18 cellular contexts compared by ENCODE assay signal in the genomic region with DNA sequence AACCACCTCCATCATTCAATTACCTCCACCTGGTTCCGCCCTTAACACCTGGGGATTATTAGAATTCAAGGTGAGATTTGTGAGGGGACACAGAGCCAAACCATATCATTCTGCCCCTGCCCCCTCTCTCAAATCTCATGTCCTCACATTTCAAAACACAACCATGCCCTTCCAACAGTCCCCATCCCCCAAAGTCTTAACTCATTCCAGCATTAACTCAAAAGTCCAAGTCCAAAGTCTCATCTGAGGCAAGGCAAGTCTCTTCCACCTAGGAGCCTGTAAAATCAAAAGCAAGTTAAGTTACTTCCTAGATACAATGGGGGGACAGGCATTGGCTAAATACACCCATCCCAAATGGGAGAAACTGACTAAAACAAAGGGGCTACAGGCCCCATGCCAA. TPM values are rescaled to one million over a fixed set of nuclear protein-coding genes. Genes with fewer than 3 reads are reported as not detected.
DNase-seq lines count a peak whose midpoint lies in the region; ATAC-seq and TF ChIP-seq lines count a peak whose summit lies in the region.
"Had no signal": no experiment of that assay in that cellular context is flagged by ENCODE, and none has a peak within 500 bp of the region (broad histone marks: within the 10 kb centered on the region; RNA-seq: fewer than 3 reads in every experiment).

No MANE protein-coding gene starts in this region.

- POLR2A ChIA-PET in activated CD4-positive, alpha-beta T cell treated with anti-CD3 and anti-CD28 coated beads for 36 hours (lab: Charles Lee): interaction anchor here (1.0 kb wide), 1 partner anchor 19 kb away, joined by 8 read pairs; the partner anchor contains the start of gene PSIP1
- POLR2A ChIA-PET in CD8-positive, alpha-beta T cell (lab: Charles Lee): no interaction called here
- POLR2A ChIA-PET in activated naive CD8-positive, alpha-beta T cell treated with anti-CD3 and anti-CD28 coated beads, Interleukin-2, amount 10 ng/mL, durations not matched to agents 7 days and 5 days (lab: Charles Lee): no interaction called here
- POLR2A ChIA-PET in naive thymus-derived CD8-positive, alpha-beta T cell (lab: Charles Lee): interaction anchor here (1.4 kb wide), 1 partner anchor 19 kb away, joined by 6 read pairs; the partner anchor contains the start of gene PSIP1
- POLR2A ChIA-PET in RWPE1 (lab: Yijun Ruan, JAX; ENCODE audit: low non-redundant PET): no interaction called here

- CTCF ChIA-PET in activated CD4-positive, alpha-beta T cell treated with anti-CD3 and anti-CD28 coated beads for 36 hours (lab: Charles Lee): no interaction called here
- CTCF ChIA-PET in CD8-positive, alpha-beta T cell (lab: Charles Lee): no interaction called here
- CTCF ChIA-PET in RWPE1 (lab: Yijun Ruan, JAX): no interaction called here

- peaks cover 46% of the 10 kb centered on the region for H3K4me1 Mint-ChIP-seq in activated CD4-positive, alpha-beta T cell treated with anti-CD3 and anti-CD28 coated beads for 36 hours
- peaks cover 59% of the 10 kb centered on the region for H3K4me1 Mint-ChIP-seq in CD8-positive, alpha-beta T cell (ENCODE audit: low read depth)
- peaks cover 12% of the 10 kb centered on the region for H3K4me1 Mint-ChIP-seq in activated naive CD8-positive, alpha-beta T cell treated with anti-CD3 and anti-CD28 coated beads, Interleukin-2, amount 10 ng/mL, durations not matched to agents 7 days and 5 days
- peaks cover 19 to 58% (median 51%) of the 10 kb centered on the region in 4 donors for H3K4me1 Mint-ChIP-seq in naive thymus-derived CD8-positive, alpha-beta T cell

- no peaks in the 10 kb centered on the region for H3K27me3 ChIP-seq in CD8-positive, alpha-beta T cell (ENCODE audit: insufficient read depth, low read length)
- H3K27me3 ChIP-seq: Peyer's patch had no signal

- intact Hi-C loops in activated CD4-positive, alpha-beta T cell treated with anti-CD3 and anti-CD28 coated beads for 36 hours (cut with DNase I, micrococcal nuclease): no loop called here
- intact Hi-C loops in CD8-positive, alpha-beta T cell (cut with DNase I, micrococcal nuclease): no loop called here

- no peak overlapping the region for H3K27ac ChIP-seq in CD8-positive, alpha-beta T cell (ENCODE audit: low read depth, low read length)
- no peak overlapping the region for H3K27ac ChIP-seq in RWPE1
- H3K27ac ChIP-seq: Peyer's patch had no signal

- no peaks in the 10 kb centered on the region for H3K27me3 Mint-ChIP-seq in activated CD4-positive, alpha-beta T cell treated with anti-CD3 and anti-CD28 coated beads for 36 hours
- no peaks in the 10 kb centered on the region for H3K27me3 Mint-ChIP-seq in CD8-positive, alpha-beta T cell (ENCODE audit: low read depth)
- no peaks in the 10 kb centered on the region for H3K27me3 Mint-ChIP-seq in activated naive CD8-positive, alpha-beta T cell treated with anti-CD3 and anti-CD28 coated beads, Interleukin-2, amount 10 ng/mL, durations not matched to agents 7 days and 5 days
- no peaks in the 10 kb centered on the region for H3K27me3 Mint-ChIP-seq in naive thymus-derived CD8-positive, alpha-beta T cell
- H3K27me3 Mint-ChIP-seq: B cell had no signal

- no peak overlapping the region for H3K4me3 Mint-ChIP-seq in activated CD4-positive, alpha-beta T cell treated with anti-CD3 and anti-CD28 coated beads for 36 hours
- no peak overlapping the region for H3K4me3 Mint-ChIP-seq in CD8-positive, alpha-beta T cell
- no peak overlapping the region for H3K4me3 Mint-ChIP-seq in activated naive CD8-positive, alpha-beta T cell treated with anti-CD3 and anti-CD28 coated beads, Interleukin-2, amount 10 ng/mL, durations not matched to agents 7 days and 5 days
- H3K4me3 Mint-ChIP-seq in naive thymus-derived CD8-positive, alpha-beta T cell: peak overlapping the region in 1 of 10 donors; percentile 19
- H3K4me3 Mint-ChIP-seq: B cell had no signal

- no peak for TF ChIP-seq CTCF in CD8-positive, alpha-beta T cell (IDR thresholded peaks at IDR 0.05)
- TF ChIP-seq CTCF in RWPE1 (conservative IDR thresholded peaks at IDR 0.05; ENCODE audit: low read depth): no peak

- peaks cover 9% of the 10 kb centered on the region for H3K4me1 ChIP-seq in CD8-positive, alpha-beta T cell (ENCODE audit: insufficient read depth, low read length)
- H3K4me1 ChIP-seq: Peyer's patch had no signal

- peak overlapping the region; percentile 4 for H3K27ac Mint-ChIP-seq in activated CD4-positive, alpha-beta T cell treated with anti-CD3 and anti-CD28 coated beads for 36 hours
- peak overlapping the region; percentile 69 for H3K27ac Mint-ChIP-seq in CD8-positive, alpha-beta T cell
- peak overlapping the region; percentile 52 for H3K27ac Mint-ChIP-seq in activated naive CD8-positive, alpha-beta T cell treated with anti-CD3 and anti-CD28 coated beads, Interleukin-2, amount 10 ng/mL, durations not matched to agents 7 days and 5 days
- peak overlapping the region; percentile 15 to 84 (median 48) for H3K27ac Mint-ChIP-seq in naive thymus-derived CD8-positive, alpha-beta T cell
- H3K27ac Mint-ChIP-seq: B cell had no signal

- no peak for DNase-seq in activated CD4-positive, alpha-beta T cell treated with anti-CD3 and anti-CD28 coated beads for 36 hours
- DNase-seq in activated CD4-positive, alpha-beta T cell treated with anti-CD3 and anti-CD28 coated beads for 4 hours: no peak
- no peak for DNase-seq in CD8-positive, alpha-beta T cell
- no peak for DNase-seq in activated naive CD8-positive, alpha-beta T cell treated with anti-CD3 and anti-CD28 coated beads, Interleukin-2, amount 10 ng/mL, durations not matched to agents 7 days and 5 days
- DNase-seq in naive thymus-derived CD8-positive, alpha-beta T cell: no peak
- DNase-seq in DMS 273 treated with DMSO at 0.1 percent for 48 hours (lab: John Stamatoyannopoulos, UW) (no peak), RWPE1 (ENCODE audit: low spot score) (no peak)
- DNase-seq: 8988T, DMS79, KBM-7, NCI-H1105, NCI-H2081, NCI-H2171 treated with DMSO at 0.1 percent for 48 hours, NCI-H446, Peyer's patch had no signal

- ATAC-seq in activated CD4-positive, alpha-beta T cell treated with anti-CD3 and anti-CD28 coated beads for 36 hours: no peak
- ATAC-seq in CD8-positive, alpha-beta T cell: no peak
- no peak for ATAC-seq in activated naive CD8-positive, alpha-beta T cell treated with anti-CD3 and anti-CD28 coated beads, Interleukin-2, amount 10 ng/mL, durations not matched to agents 7 days and 5 days (ENCODE audit: low read depth)
- no peak for ATAC-seq in naive thymus-derived CD8-positive, alpha-beta T cell
- no peak for ATAC-seq in HG02763 (IDR thresholded peaks at IDR 0.05; ENCODE audit: unreplicated experiment)
- ATAC-seq: Right ventricle myocardium inferior had no signal

- H3K36me3 Mint-ChIP-seq in activated CD4-positive, alpha-beta T cell treated with anti-CD3 and anti-CD28 coated beads for 36 hours (ENCODE audit: low read depth): peaks cover 49% of the 10 kb centered on the region
- peaks cover 72% of the 10 kb centered on the region for H3K36me3 Mint-ChIP-seq in CD8-positive, alpha-beta T cell
- H3K36me3 Mint-ChIP-seq in activated naive CD8-positive, alpha-beta T cell treated with anti-CD3 and anti-CD28 coated beads, Interleukin-2, amount 10 ng/mL, durations not matched to agents 7 days and 5 days: peaks cover 57% of the 10 kb centered on the region
- peaks cover 3 to 73% (median 22%) of the 10 kb centered on the region in 3 donors for H3K36me3 Mint-ChIP-seq in naive thymus-derived CD8-positive, alpha-beta T cell

- H3K36me3 ChIP-seq in CD8-positive, alpha-beta T cell (ENCODE audit: insufficient read depth, low read length): no peaks in the 10 kb centered on the region

- H3K9me3 Mint-ChIP-seq in activated CD4-positive, alpha-beta T cell treated with anti-CD3 and anti-CD28 coated beads for 36 hours (ENCODE audit: low read depth): peaks cover 6% of the 10 kb centered on the region
- no peaks in the 10 kb centered on the region for H3K9me3 Mint-ChIP-seq in CD8-positive, alpha-beta T cell
- peaks cover 4% of the 10 kb centered on the region for H3K9me3 Mint-ChIP-seq in activated naive CD8-positive, alpha-beta T cell treated with anti-CD3 and anti-CD28 coated beads, Interleukin-2, amount 10 ng/mL, durations not matched to agents 7 days and 5 days
- peaks cover 0 to 3% (median 0%) of the 10 kb centered on the region in 9 donors for H3K9me3 Mint-ChIP-seq in naive thymus-derived CD8-positive, alpha-beta T cell

- no peaks in the 10 kb centered on the region for H3K9me3 ChIP-seq in CD8-positive, alpha-beta T cell (ENCODE audit: low read length)

- no peak overlapping the region for H3K4me3 ChIP-seq in CD8-positive, alpha-beta T cell (ENCODE audit: low read depth, low read length)
- H3K4me3 ChIP-seq: Peyer's patch had no signal

RNA-seq across cellular contexts. Expression of gene PSIP1, which starts 18.8 kb away (rescaled TPM):
- total RNA-seq in activated CD4-positive, alpha-beta T cell treated with anti-CD3 and anti-CD28 coated beads for 36 hours: 100 to 1,000 TPM; 139 to 189 TPM
- total RNA-seq in CD8-positive, alpha-beta T cell: 10 to 100 TPM; 93.5 to 96.0 TPM
- total RNA-seq in activated naive CD8-positive, alpha-beta T cell treated with anti-CD3 and anti-CD28 coated beads, Interleukin-2, amount 10 ng/mL, durations not matched to agents 7 days and 5 days: 100 to 1,000 TPM; 159 to 160 TPM
- total RNA-seq in naive thymus-derived CD8-positive, alpha-beta T cell: 100 to 1,000 TPM; 179 to 184 TPM
- polyA plus RNA-seq in naive thymus-derived CD8-positive, alpha-beta T cell: 100 to 1,000 TPM; 113 to 163 (median 143) TPM

Comparison
In these comparisons a context has a peak if more than half of its experiments do, and no peak if none do; other contexts are left out.
1. H3K27ac Mint-ChIP-seq: peak in every context shown above with its lines; median percentile 69 in CD8-positive, alpha-beta T cell; 52 in activated naive CD8-positive, alpha-beta T cell treated with anti-CD3 and anti-CD28 coated beads, Interleukin-2, amount 10 ng/mL, durations not matched to agents 7 days and 5 days; 48 in naive thymus-derived CD8-positive, alpha-beta T cell; 4 in activated CD4-positive, alpha-beta T cell treated with anti-CD3 and anti-CD28 coated beads for 36 hours.
2. POLR2A ChIA-PET loops: an anchor here in activated CD4-positive, alpha-beta T cell treated with anti-CD3 and anti-CD28 coated beads for 36 hours (1.0 kb wide) and naive thymus-derived CD8-positive, alpha-beta T cell (1.4 kb wide); none called in CD8-positive, alpha-beta T cell, activated naive CD8-positive, alpha-beta T cell treated with anti-CD3 and anti-CD28 coated beads, Interleukin-2, amount 10 ng/mL, durations not matched to agents 7 days and 5 days and RWPE1.